24 cellular contexts compared by ENCODE assay signal in genomic region chr2:114797942-114798341, GRCh38.
"Had no signal": no experiment of that assay in that cellular context is flagged by ENCODE, and none has a peak within 500 bp of the region (broad histone marks: within the 10 kb centered on the region; RNA-seq: fewer than 3 reads in every experiment).

No MANE protein-coding gene starts in this region.

- H3K4me1 ChIP-seq: neural progenitor cell, parathyroid adenoma, psoas muscle, right lobe of liver, sigmoid colon, stomach, thyroid gland, tibial nerve, upper lobe of left lung, vagina had no signal

- FAIRE-seq: small intestine, urothelium cell line had no signal

- H3K36me3 ChIP-seq: neural progenitor cell, right lobe of liver, sigmoid colon, stomach, thoracic aorta, thyroid gland, tibial nerve, upper lobe of left lung, vagina had no signal

- ATAC-seq: natural killer cell; psoas muscle; right cardiac atrium; right lobe of liver; stimulated activated effector memory CD8-positive, alpha-beta T cell treated with anti-CD3 and anti-CD28 coated beads, Interleukin-12 subunit alpha, Interleukin-12 subunit beta, amount 100 ng/mL, for 72 hours; stimulated activated naive B cell treated with anti-CD40 and anti-IgM and Interleukin-4, amounts not matched to agents 10 μg/mL and 1 μg/mL and 100 μg/mL, for 72 hours had no signal

- H3K27ac ChIP-seq: neural progenitor cell, parathyroid adenoma, psoas muscle, right lobe of liver, sigmoid colon, stomach, thoracic aorta, thyroid gland, tibial nerve, upper lobe of left lung, vagina had no signal

- DNase-seq: natural killer cell; posterior cingulate gyrus; psoas muscle; right cardiac atrium; right lobe of liver; sigmoid colon; small intestine; stimulated activated CD4-positive, alpha-beta T cell treated with anti-CD3 and anti-CD28 coated beads, Interleukin-15, amount 100 ng/mL, for 24 hours; stimulated activated CD4-positive, alpha-beta T cell treated with anti-CD3 and anti-CD28 coated beads, Interleukin-2, amount 100 ng/mL, for 24 hours; stimulated activated CD4-positive, alpha-beta T cell treated with anti-CD3 and anti-CD28 coated beads, Interleukin-2, amount 100 ng/mL, for 48 hours; stimulated activated CD4-positive, alpha-beta T cell treated with anti-CD3 and anti-CD28 coated beads, Interleukin-4, amount 100 ng/mL, for 24 hours; stimulated activated naive B cell treated with anti-CD40 and anti-IgM and Interleukin-4, amounts not matched to agents 10 μg/mL and 1 μg/mL and 100 μg/mL, for 72 hours; stimulated activated naive CD4-positive, alpha-beta T cell treated with Interleukin-2 at 50 U/mL for 16 hours; stomach; thyroid gland; trophoblast cell; upper lobe of left lung had no signal

- H3K9me3 ChIP-seq: psoas muscle, right lobe of liver, sigmoid colon, stomach, thoracic aorta, thyroid gland, tibial nerve, upper lobe of left lung, vagina had no signal

- H3K27me3 ChIP-seq: neural progenitor cell, right lobe of liver, sigmoid colon, stomach, thyroid gland, tibial nerve, upper lobe of left lung, vagina had no signal

- H3K4me3 ChIP-seq: neural progenitor cell, psoas muscle, right lobe of liver, sigmoid colon, stomach, thoracic aorta, thyroid gland, tibial nerve, upper lobe of left lung, vagina had no signal
